In genomic region chr9:116987902-116988301, GRCh38 we compare ENCODE assay signal across 23 cellular contexts.
A peak's percentile ranks its signal among the peaks of the same experiment; 100 is the strongest.
DNase-seq lines count a peak whose midpoint lies in the region; ATAC-seq lines count a peak whose summit lies in the region.
"Had no signal": no experiment of that assay in that cellular context is flagged by ENCODE, and none has a peak within 500 bp of the region (broad histone marks: within the 10 kb centered on the region; RNA-seq: fewer than 3 reads in every experiment).

No MANE protein-coding gene starts in this region.

- no peaks in the 10 kb centered on the region for H3K36me3 ChIP-seq in BLaER1 treated with 17β-estradiol and CSF1 and Interleukin-3, amounts not matched to agents 10 nM and 100 nM
- H3K36me3 ChIP-seq: MG63 had no signal

- no peak for ATAC-seq in GM21576 (IDR thresholded peaks at IDR 0.05; ENCODE audit: unreplicated experiment)
- ATAC-seq: Panc1, T-cell had no signal

- peaks cover 55 to 78% (median 66%) of the 10 kb centered on the region in 10 experiments for H3K4me1 ChIP-seq in BLaER1 treated with 17β-estradiol and CSF1 and Interleukin-3, amounts not matched to agents 10 nM and 100 nM

- peak overlapping the region; percentile 58 to 76 (median 70) for H3K4me2 ChIP-seq in BLaER1 treated with 17β-estradiol and CSF1 and Interleukin-3, amounts not matched to agents 10 nM and 100 nM

- H3K27ac ChIP-seq in BLaER1 treated with 17β-estradiol and CSF1 and Interleukin-3, amounts not matched to agents 10 nM and 100 nM, result peak overlapping the region in 10 of 11 experiments; percentile 24 to 70 (median 50); a peak in 15 of 22 replicates
- H3K27ac ChIP-seq in epithelial cell of prostate, result peak overlapping the region; percentile 48
- H3K27ac ChIP-seq: SK-N-MC had no signal

- no peak overlapping the region; a peak in 1 of 20 replicates for H3K4me3 ChIP-seq in BLaER1 treated with 17β-estradiol and CSF1 and Interleukin-3, amounts not matched to agents 10 nM and 100 nM
- H3K4me3 ChIP-seq: MG63, SK-N-MC had no signal

- no peaks in the 10 kb centered on the region for H4K20me1 ChIP-seq in BLaER1 treated with 17β-estradiol and CSF1 and Interleukin-3, amounts not matched to agents 10 nM and 100 nM

- peak; percentile 31 for DNase-seq in HT1080 (ENCODE audit: low read depth)
- DNase-seq in RKO (ENCODE audit: low spot score), result peak; percentile 36
- DNase-seq in epithelial cell of prostate (ENCODE audit: low read depth, low spot score), result no peak
- DNase-seq in activated effector memory CD4-positive, alpha-beta T cell treated with Interleukin-2 at 50 U/mL for 16 hours, result no peak
- no peak for DNase-seq in NCI-H1417 treated with DMSO at 0.1 percent for 48 hours (lab: John Stamatoyannopoulos, UW)
- DNase-seq: CD8-positive, alpha-beta memory T cell; DMS79 treated with DMSO at 0.1 percent for 48 hours; GDM1; H9; IMR-90; MG63; NCI-H1105 treated with DMSO at 0.1 percent for 48 hours; NCI-H187; NCI-H2107; NCI-H510A; NCI-H774; Right ventricle myocardium superior; T-cell had no signal

- H3K27me3 ChIP-seq in BLaER1 treated with 17β-estradiol and CSF1 and Interleukin-3, amounts not matched to agents 10 nM and 100 nM, result no peaks in the 10 kb centered on the region
- H3K27me3 ChIP-seq: BE2C, MG63 had no signal

- no peaks in the 10 kb centered on the region for H3K9me3 ChIP-seq in BLaER1 treated with 17β-estradiol and CSF1 and Interleukin-3, amounts not matched to agents 10 nM and 100 nM (replicated peaks in 1 of 11)
- H3K9me3 ChIP-seq: BE2C, MG63 had no signal

- H3K9ac ChIP-seq in BLaER1 treated with 17β-estradiol and CSF1 and Interleukin-3, amounts not matched to agents 10 nM and 100 nM, result no peak overlapping the region

Comparison
In these comparisons a context has a peak if more than half of its experiments do, and no peak if none do; other contexts are left out.
1. DNase-seq: peak in HT1080 (single experiment) and RKO (single experiment); none in epithelial cell of prostate (single experiment), activated effector memory CD4-positive, alpha-beta T cell treated with Interleukin-2 at 50 U/mL for 16 hours (single experiment) and NCI-H1417 treated with DMSO at 0.1 percent for 48 hours (single experiment).